In genomic region chr12:80632835-80633234, GRCh38 we compare ENCODE assay signal across 10 cellular contexts.
DNase-seq lines count a peak whose midpoint lies in the region; ATAC-seq and TF ChIP-seq lines count a peak whose summit lies in the region.
"Had no signal": no experiment of that assay in that cellular context is flagged by ENCODE, and none has a peak within 500 bp of the region (broad histone marks: within the 10 kb centered on the region; RNA-seq: fewer than 3 reads in every experiment).

No MANE protein-coding gene starts in this region.

- no peak overlapping the region for H4K8ac ChIP-seq in mesendoderm (ENCODE audit: low read depth, low read length)

- no peak overlapping the region for H3K4ac ChIP-seq in mesendoderm (ENCODE audit: low read depth, low read length)

- TF ChIP-seq POLR2A in erythroblast (IDR thresholded peaks at IDR 0.05; ENCODE audit: low read length) = no peak

- H3K18ac ChIP-seq in mesendoderm (ENCODE audit: low read length) = no peak overlapping the region

- H3K9me3 ChIP-seq in ascending aorta = no peaks in the 10 kb centered on the region
- H3K9me3 ChIP-seq: vagina had no signal

- no peaks in the 10 kb centered on the region for H3K79me2 ChIP-seq in mesendoderm (ENCODE audit: control insufficient read depth, insufficient read depth, low read length)

- no peak overlapping the region for H3K4me3 ChIP-seq in astrocyte of the cerebellum (ENCODE audit: low read depth, low read length)
- no peak overlapping the region for H3K4me3 ChIP-seq in mesendoderm (ENCODE audit: low read length)
- no peak overlapping the region for H3K4me3 ChIP-seq in ascending aorta
- H3K4me3 ChIP-seq: vagina had no signal

- H2BK5ac ChIP-seq in mesendoderm (ENCODE audit: low read length) = no peak overlapping the region

- no peak overlapping the region for H3K23ac ChIP-seq in mesendoderm (ENCODE audit: low read length)

- H3K27me3 ChIP-seq in mesendoderm (ENCODE audit: insufficient read depth, low read length, poor library complexity) = no peaks in the 10 kb centered on the region
- H3K27me3 ChIP-seq in ascending aorta = no peaks in the 10 kb centered on the region
- H3K27me3 ChIP-seq: vagina had no signal

- H3K4me2 ChIP-seq in mesendoderm (ENCODE audit: low read length) = no peak overlapping the region

- DNase-seq in ELF-1 (ENCODE audit: low read depth, low spot score) (peak; percentile 65), astrocyte of the cerebellum (ENCODE audit: low read depth) (no peak), mesendoderm (peak; percentile 77), erythroblast (lab: John Stamatoyannopoulos, UW) (no peak), ascending aorta (ENCODE audit: low spot score in 2 of 2) (no peak)
- DNase-seq in activated CD4-positive, CD25-positive, alpha-beta regulatory T cell treated with anti-CD3 and anti-CD28 coated beads, Interleukin-2, amount 50 U/mL, for 72 hours = no peak
- DNase-seq: activated T-cell treated with anti-CD3 and anti-CD28 coated beads for 4 hours had no signal

- TF ChIP-seq RAD21 in Ishikawa (IDR thresholded peaks at IDR 0.05; ENCODE audit: low read depth) = peak; percentile 65

- no peak overlapping the region for H4K5ac ChIP-seq in mesendoderm (ENCODE audit: low read length)

- no peak overlapping the region for H2BK120ac ChIP-seq in mesendoderm (ENCODE audit: low read depth, low read length)

- H3K27ac ChIP-seq in mesendoderm (ENCODE audit: low read depth, low read length) (no peak overlapping the region), ascending aorta (no peak overlapping the region)
- H3K27ac ChIP-seq: vagina had no signal

- TF ChIP-seq CTCF in astrocyte of the cerebellum (IDR thresholded peaks at IDR 0.05; ENCODE audit: low read depth, low read length, missing control alignments) = peak; percentile 23
- TF ChIP-seq CTCF in ascending aorta (IDR thresholded peaks at IDR 0.05) = peak in 1 of 3 experiments; percentile 6

- no CpG with 5 or more reads among the region's 4 CpGs for WGBS in mesendoderm (ENCODE audit: extremely low coverage, insufficient coverage, low lambda C conversion rate)

- ATAC-seq in HG02571 (IDR thresholded peaks at IDR 0.05; ENCODE audit: unreplicated experiment) = no peak

- H2AK5ac ChIP-seq in mesendoderm (ENCODE audit: low read length) = no peak overlapping the region

- intact Hi-C loops in ascending aorta (cut with DNase I) = no loop called here

- no peak overlapping the region for H3K56ac ChIP-seq in mesendoderm (ENCODE audit: low read length)

- no peaks in the 10 kb centered on the region for H3K79me1 ChIP-seq in mesendoderm (ENCODE audit: low read length)

- no peak for TF ChIP-seq EP300 in Ishikawa (IDR thresholded peaks at IDR 0.05; ENCODE audit: borderline replicate concordance)

- no peaks in the 10 kb centered on the region for H3K36me3 ChIP-seq in mesendoderm (ENCODE audit: control insufficient read depth, insufficient read depth, low read length)
- H3K36me3 ChIP-seq in ascending aorta = no peaks in the 10 kb centered on the region
- H3K36me3 ChIP-seq: vagina had no signal

- H3K4me1 ChIP-seq in mesendoderm (ENCODE audit: control insufficient read depth, low read depth, low read length) = no peaks in the 10 kb centered on the region
- peaks cover 0 to 4% of the 10 kb centered on the region in 2 donors for H3K4me1 ChIP-seq in ascending aorta
- H3K4me1 ChIP-seq: vagina had no signal

- H2BK15ac ChIP-seq in mesendoderm (replicated peaks; ENCODE audit: low read depth) = no peak overlapping the region

- in situ Hi-C loops in astrocyte of the cerebellum (cut with HindIII; ENCODE audit: low sequenced_read_pairs) = no loop called here

- H3K9ac ChIP-seq in mesendoderm (ENCODE audit: low read length) = no peak overlapping the region

TF ChIP-seq in Ishikawa, 13 proteins besides CTCF, POLR2A, EP300 and RAD21:
- no peak for TF ChIP-seq MAX (IDR thresholded peaks at IDR 0.05)
- no peak for TF ChIP-seq CREB1 (IDR thresholded peaks at IDR 0.05; ENCODE audit: low read depth)
- TF ChIP-seq ZBTB7A (IDR thresholded peaks at IDR 0.05; ENCODE audit: low read depth) = no peak
- no peak for TF ChIP-seq REST (IDR thresholded peaks at IDR 0.05; ENCODE audit: low read depth)
- no peak for TF ChIP-seq TCF12 (IDR thresholded peaks at IDR 0.05; ENCODE audit: low read depth)
- TF ChIP-seq TAF1 (IDR thresholded peaks at IDR 0.05; ENCODE audit: low read depth) = no peak
- no peak for TF ChIP-seq TEAD4 (IDR thresholded peaks at IDR 0.05)
- TF ChIP-seq USF1 (IDR thresholded peaks at IDR 0.05) = no peak
- no peak for TF ChIP-seq FOXM1 (IDR thresholded peaks at IDR 0.05; ENCODE audit: borderline replicate concordance, low read depth)
- TF ChIP-seq EGR1 (IDR thresholded peaks at IDR 0.05) = no peak

Comparison
In these comparisons a context has a peak if more than half of its experiments do, and no peak if none do; other contexts are left out.
1. DNase-seq: peak in ELF-1 (single experiment) and mesendoderm (single experiment); none in astrocyte of the cerebellum (single experiment), activated CD4-positive, CD25-positive, alpha-beta regulatory T cell treated with anti-CD3 and anti-CD28 coated beads, Interleukin-2, amount 50 U/mL, for 72 hours (single experiment), erythroblast (0 of 2) and ascending aorta (0 of 2).